In the genomic region with DNA sequence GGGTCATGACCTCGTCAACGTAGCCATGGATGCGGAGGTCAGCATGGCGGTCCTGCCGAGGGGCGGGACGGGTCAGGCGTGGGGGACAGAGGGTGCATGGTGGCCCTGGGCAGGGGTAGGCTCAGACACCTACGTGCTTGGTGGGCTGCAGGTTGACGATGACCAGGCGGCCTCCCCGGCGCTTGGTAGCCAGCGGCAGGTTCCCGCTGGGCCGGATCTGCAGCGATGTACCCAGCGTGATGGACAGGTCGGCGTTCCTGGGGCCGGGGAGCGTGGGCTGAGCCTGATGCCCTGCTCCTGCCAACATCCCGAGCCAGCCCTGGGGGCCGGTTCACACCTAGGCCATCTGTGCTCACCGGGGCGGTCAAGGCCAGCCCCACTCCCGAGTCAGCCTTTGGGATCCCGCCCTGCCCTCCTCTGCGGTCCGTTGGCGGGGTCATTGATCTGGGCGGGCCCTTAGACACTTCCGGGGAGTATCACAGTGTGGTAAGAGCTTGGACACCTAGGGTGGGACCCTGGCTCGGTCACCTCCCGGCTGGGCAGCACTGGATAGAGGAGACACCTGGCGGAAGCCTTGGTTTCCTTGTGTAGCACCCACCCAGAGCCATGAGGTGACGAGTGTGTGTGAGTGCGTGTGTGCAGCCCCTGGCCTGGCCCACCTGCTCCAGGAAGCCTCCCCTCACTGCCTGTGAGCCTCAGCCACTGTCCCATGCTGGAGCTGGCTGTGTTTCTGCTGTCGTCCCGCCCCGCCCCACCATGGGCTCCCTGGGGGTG, we compare ENCODE assay signal across 18 cellular contexts. TPM values are rescaled to one million over a fixed set of nuclear protein-coding genes. Genes with fewer than 3 reads are reported as not detected.
DNase-seq lines count a peak whose midpoint lies in the region; ATAC-seq, FAIRE-seq and TF ChIP-seq lines count a peak whose summit lies in the region.
"Had no signal": no experiment of that assay in that cellular context is flagged by ENCODE, and none has a peak within 500 bp of the region (broad histone marks: within the 10 kb centered on the region; RNA-seq: fewer than 3 reads in every experiment).

No MANE protein-coding gene starts in this region.

- peak overlapping the region in 1 of 2 experiments; percentile 10; a peak in 1 of 4 replicates for H3K9ac ChIP-seq in K562 (ENCODE audit: insufficient read depth in 1 of 2, low read depth in 2 of 2, low read length in 2 of 2)
- H3K9ac ChIP-seq in kidney (ENCODE audit: low read length in 2 of 2), result no peak overlapping the region
- no peak overlapping the region for H3K9ac ChIP-seq in neuronal stem cell (ENCODE audit: low read depth, low read length, poor library complexity)
- no peak overlapping the region for H3K9ac ChIP-seq in mesenchymal stem cell (ENCODE audit: low read length)

- TF ChIP-seq CTCF in K562 (IDR thresholded peaks at IDR 0.05 in 2 of 3, conservative IDR thresholded peaks at IDR 0.05 in 1 of 3; ENCODE audit: insufficient read depth in 2 of 3, low read depth in 1 of 3, low read length in 3 of 3), result no peak
- TF ChIP-seq CTCF in kidney (IDR thresholded peaks at IDR 0.05; ENCODE audit: borderline replicate concordance, extremely low read depth, insufficient read depth), result no peak
- TF ChIP-seq CTCF in Calu3 (IDR thresholded peaks at IDR 0.05; ENCODE audit: unreplicated experiment), result no peak
- TF ChIP-seq CTCF in gastroesophageal sphincter (IDR thresholded peaks at IDR 0.05), result no peak

- no peak for FAIRE-seq in K562 (lab: Jason Lieb, UNC)
- no peak for FAIRE-seq in kidney (lab: Jason Lieb, UNC)
- FAIRE-seq: GM18507 had no signal

- no peak overlapping the region for H3K4ac ChIP-seq in neuronal stem cell (ENCODE audit: low read length)
- no peak overlapping the region for H3K4ac ChIP-seq in mesenchymal stem cell (ENCODE audit: low read depth in 1 of 2, low read length in 2 of 2)

- no peaks in the 10 kb centered on the region for H3K9me3 Mint-ChIP-seq in Calu3 (ENCODE audit: low read depth, unreplicated experiment)
- H3K9me3 Mint-ChIP-seq: CD14-positive monocyte; CD8-positive, alpha-beta T cell; GM23338; H9; IgD-negative memory B cell had no signal

- H3K36me3 ChIP-seq in K562 (ENCODE audit: control insufficient read depth, insufficient read depth, low read length) (peaks cover 23% of the 10 kb centered on the region; the same call in 1 of the 3 replicates), kidney (ENCODE audit: control insufficient read depth in 1 of 2, insufficient read depth in 2 of 2, low read length in 2 of 2) (peaks cover 0 to 2% of the 10 kb centered on the region in 2 donors), neuronal stem cell (replicated peaks in 1 of 2; ENCODE audit: control insufficient read depth in 2 of 2, insufficient read depth in 2 of 2, low read length in 2 of 2) (peaks cover under 1 to 37% of the 10 kb centered on the region in 2 donors), mesenchymal stem cell (ENCODE audit: control insufficient read depth in 1 of 2, insufficient read depth in 2 of 2, low read depth in 1 of 2, low read length in 2 of 2) (peaks cover 37 to 53% of the 10 kb centered on the region in 2 experiments), gastroesophageal sphincter (peaks cover 0 to 61% of the 10 kb centered on the region in 2 donors)

- no TSS peak for BruUV-seq in K562 (replicated peaks; lab: Mats Ljungman, UMichigan)
- no TSS peak for BruUV-seq in Calu3 (replicated peaks; lab: Mats Ljungman, UMichigan)

- H3K27me3 ChIP-seq in K562 (ENCODE audit: control insufficient read depth in 2 of 2, insufficient read depth in 2 of 2, low read length in 2 of 2) (peaks cover 5 to 21% of the 10 kb centered on the region in 2 experiments; a peak in 4 of 5 replicates), neuronal stem cell (ENCODE audit: control insufficient read depth in 3 of 3, insufficient read depth in 3 of 3, low read depth in 1 of 3, low read length in 3 of 3) (peaks cover 0 to 10% (median 9%) of the 10 kb centered on the region in 3 experiments), mesenchymal stem cell (ENCODE audit: control insufficient read depth in 1 of 2, insufficient read depth in 1 of 2, low read length in 2 of 2) (peaks cover 25 to 28% of the 10 kb centered on the region in 2 experiments), gastroesophageal sphincter (peaks cover 32% of the 10 kb centered on the region)

- POLR2A ChIA-PET in K562 (lab: Yijun Ruan, JAX), result interaction anchor here (0.6 kb wide), 1 partner anchor 643 kb away, joined by 3 read pairs; no protein-coding TSS in a partner anchor

- TF ChIP-seq POLR2A in K562 (conservative IDR thresholded peaks at IDR 0.05) (no peak), gastroesophageal sphincter (IDR thresholded peaks at IDR 0.05) (no peak)

- H3K27ac ChIP-seq in K562 (ENCODE audit: extremely low read depth, low read depth, low read length) (no peak overlapping the region), kidney (ENCODE audit: low read depth in 2 of 2, low read length in 2 of 2) (no peak overlapping the region), neuronal stem cell (replicated peaks; ENCODE audit: low read length) (no peak overlapping the region), mesenchymal stem cell (ENCODE audit: low read length, poor library complexity, severe bottlenecking) (no peak overlapping the region), gastroesophageal sphincter (no peak overlapping the region)

- no peak for TF ChIP-seq RAD21 in K562 (CRISPR knock-in tag; conservative IDR thresholded peaks at IDR 0.05 in 1 of 2, IDR thresholded peaks at IDR 0.05 in 1 of 2)

- no peak overlapping the region for H3K4me3 Mint-ChIP-seq in Calu3 (ENCODE audit: low read depth, unreplicated experiment)
- H3K4me3 Mint-ChIP-seq: CD14-positive monocyte; CD8-positive, alpha-beta T cell; GM23338; H9; IgD-negative memory B cell had no signal

- H2AK5ac ChIP-seq in neuronal stem cell (ENCODE audit: low read depth, low read length), result no peak overlapping the region
- H2AK5ac ChIP-seq in mesenchymal stem cell (ENCODE audit: low read length, severe bottlenecking), result no peak overlapping the region

- no peaks in the 10 kb centered on the region for H3K79me2 ChIP-seq in K562 (ENCODE audit: control insufficient read depth, insufficient read depth, low read length)

- DNase-seq in K562 (ENCODE audit: extremely low read depth in 1 of 4, low spot score in 3 of 4) (no peak), kidney (peak; percentile 72), neuronal stem cell (ENCODE audit: low spot score) (no peak), Calu3 (no peak), superior temporal gyrus (ENCODE audit: extremely low spot score) (no peak), mesenchymal stem cell (no peak)
- DNase-seq: CD8-positive, alpha-beta T cell; COR-L47; GF-D8; H9 had no signal

- H3K18ac ChIP-seq in neuronal stem cell (ENCODE audit: low read length) (no peak overlapping the region), mesenchymal stem cell (ENCODE audit: low read depth in 1 of 2, low read length in 2 of 2) (no peak overlapping the region)

- no peaks in the 10 kb centered on the region for H3K4me1 Mint-ChIP-seq in Calu3 (ENCODE audit: low read depth, unreplicated experiment)

- H2BK15ac ChIP-seq in neuronal stem cell (ENCODE audit: low read length) (no peak overlapping the region), mesenchymal stem cell (ENCODE audit: low read depth, poor library complexity, severe bottlenecking) (no peak overlapping the region)

- in situ Hi-C loops in K562 (cut with MboI), result no loop called here

- H3K4me2 ChIP-seq in K562 (ENCODE audit: insufficient read depth, low read length), result no peak overlapping the region
- no peak overlapping the region for H3K4me2 ChIP-seq in neuronal stem cell (ENCODE audit: insufficient read depth, low read length, poor library complexity, severe bottlenecking)
- H3K4me2 ChIP-seq in mesenchymal stem cell (ENCODE audit: low read length, poor library complexity, severe bottlenecking), result no peak overlapping the region
- H3K4me2 ChIP-seq: GM23338 had no signal

- H2BK12ac ChIP-seq in neuronal stem cell (ENCODE audit: low read length) (no peak overlapping the region), mesenchymal stem cell (ENCODE audit: low read length in 2 of 2) (no peak overlapping the region)

- H3K9me3 ChIP-seq in K562 (replicated peaks; ENCODE audit: control insufficient read depth, insufficient read depth, low read depth, low read length), result no peaks in the 10 kb centered on the region
- no peaks in the 10 kb centered on the region for H3K9me3 ChIP-seq in kidney (ENCODE audit: control insufficient read depth in 1 of 2, low read length in 2 of 2)
- no peaks in the 10 kb centered on the region for H3K9me3 ChIP-seq in neuronal stem cell (replicated peaks in 1 of 2; ENCODE audit: control insufficient read depth in 2 of 2, insufficient read depth in 1 of 2, low read depth in 1 of 2, low read length in 2 of 2)
- H3K9me3 ChIP-seq in mesenchymal stem cell (ENCODE audit: control insufficient read depth, low read length), result no peaks in the 10 kb centered on the region
- H3K9me3 ChIP-seq in gastroesophageal sphincter, result no peaks in the 10 kb centered on the region

- H4K91ac ChIP-seq in neuronal stem cell (ENCODE audit: low read depth, low read length, poor library complexity) (no peak overlapping the region), mesenchymal stem cell (ENCODE audit: low read length) (no peak overlapping the region)

- no peak overlapping the region for H2AFZ ChIP-seq in K562 (ENCODE audit: low read depth, low read length)
- H2AFZ ChIP-seq in neuronal stem cell (ENCODE audit: low read length), result no peak overlapping the region
- no peak overlapping the region for H2AFZ ChIP-seq in mesenchymal stem cell (ENCODE audit: low read depth, low read length)
- H2AFZ ChIP-seq: GM23338 had no signal

- peaks cover 15% of the 10 kb centered on the region for H3K36me3 Mint-ChIP-seq in Calu3 (ENCODE audit: insufficient read depth, unreplicated experiment)

- ATAC-seq in K562, result no peak
- ATAC-seq in gastroesophageal sphincter, result no peak
- ATAC-seq: CD8-positive, alpha-beta T cell; GM23338 had no signal

- no peak overlapping the region for H3K27ac Mint-ChIP-seq in Calu3 (ENCODE audit: unreplicated experiment)
- H3K27ac Mint-ChIP-seq: CD14-positive monocyte; CD8-positive, alpha-beta T cell; GM23338; H9 had no signal

- CTCF ChIA-PET in K562 (lab: Yijun Ruan, JAX; ENCODE audit: low intra/inter-chr PET ratio) (no interaction called here), Calu3 (lab: Charles Lee) (no interaction called here)

- peaks cover 12% of the 10 kb centered on the region; the same call in 1 of the 2 replicates for H4K20me1 ChIP-seq in K562 (replicated peaks; ENCODE audit: control insufficient read depth, insufficient read depth, low read length)

- H2BK120ac ChIP-seq in neuronal stem cell (ENCODE audit: low read depth, low read length) (no peak overlapping the region), mesenchymal stem cell (ENCODE audit: low read depth, low read length) (no peak overlapping the region)

- H3K4me3 ChIP-seq in K562, result no peak overlapping the region
- no peak overlapping the region for H3K4me3 ChIP-seq in kidney (ENCODE audit: low read length in 2 of 2)
- no peak overlapping the region for H3K4me3 ChIP-seq in neuronal stem cell (ENCODE audit: low read length in 2 of 2)
- peak overlapping the region in 1 of 2 experiments; percentile 20 for H3K4me3 ChIP-seq in mesenchymal stem cell (ENCODE audit: insufficient read depth in 1 of 2, low read depth in 1 of 2, low read length in 2 of 2)
- H3K4me3 ChIP-seq in gastroesophageal sphincter, result no peak overlapping the region
- H3K4me3 ChIP-seq: GM23338 had no signal

- H2BK5ac ChIP-seq in neuronal stem cell (ENCODE audit: low read length) (no peak overlapping the region), mesenchymal stem cell (ENCODE audit: low read depth, low read length, poor library complexity, severe bottlenecking) (no peak overlapping the region)

- peak overlapping the region; percentile 80 for H3K23ac ChIP-seq in neuronal stem cell (ENCODE audit: low read depth, low read length, poor library complexity)
- H3K23ac ChIP-seq in mesenchymal stem cell (ENCODE audit: low read length in 2 of 2), result no peak overlapping the region

- H3K14ac ChIP-seq in neuronal stem cell (ENCODE audit: low read length), result no peak overlapping the region
- no peak overlapping the region for H3K14ac ChIP-seq in mesenchymal stem cell (ENCODE audit: low read length in 2 of 2)

- no peaks in the 10 kb centered on the region for H3K9me1 ChIP-seq in K562 (ENCODE audit: control insufficient read depth, insufficient read depth, low read length)

- H4K8ac ChIP-seq in neuronal stem cell (ENCODE audit: low read depth, low read length) (no peak overlapping the region), mesenchymal stem cell (ENCODE audit: low read length) (no peak overlapping the region)

- intact Hi-C loops in K562 (cut with micrococcal nuclease) (no loop called here), kidney (cut with DNase I) (no loop called here), Calu3 (cut with micrococcal nuclease; ENCODE audit: unreplicated experiment) (no loop called here)

- 77% methylated on average over 39 of the region's 41 CpGs for WGBS in K562 (ENCODE audit: insufficient coverage, low coverage, missing lambda C conversion rate)
- no CpG with 5 or more reads among the region's 41 CpGs for WGBS in neuronal stem cell (ENCODE audit: extremely low coverage in 2 of 2, insufficient read length in 2 of 2, insufficient replicate concordance in 1 of 2), 2 donors
- WGBS in mesenchymal stem cell, result 95% methylated on average over 41 of the region's 41 CpGs
- WGBS in gastroesophageal sphincter (ENCODE audit: low coverage in 1 of 2), 2 donors, result no CpG with 5 or more reads among the region's 41 CpGs

- H3K79me1 ChIP-seq in neuronal stem cell (ENCODE audit: low read depth, low read length), result peaks cover 2% of the 10 kb centered on the region
- H3K79me1 ChIP-seq in mesenchymal stem cell (replicated peaks; ENCODE audit: low read length, poor library complexity, severe bottlenecking), result peaks cover 7% of the 10 kb centered on the region

- peaks cover 0 to 52% of the 10 kb centered on the region in 2 experiments; a peak in 3 of 5 replicates for H3K4me1 ChIP-seq in K562 (replicated peaks in 1 of 2; ENCODE audit: control insufficient read depth in 2 of 2, insufficient read depth in 2 of 2, low read length in 2 of 2)
- peaks cover 0 to 2% of the 10 kb centered on the region in 2 donors for H3K4me1 ChIP-seq in kidney (ENCODE audit: control insufficient read depth in 1 of 2, insufficient read depth in 1 of 2, low read depth in 1 of 2, low read length in 2 of 2)
- H3K4me1 ChIP-seq in neuronal stem cell (ENCODE audit: control insufficient read depth in 2 of 2, insufficient read depth in 1 of 2, low read depth in 1 of 2, low read length in 2 of 2), result no peaks in the 10 kb centered on the region
- peaks cover 9% of the 10 kb centered on the region for H3K4me1 ChIP-seq in mesenchymal stem cell (ENCODE audit: control insufficient read depth, insufficient read depth, low read depth, low read length)
- H3K4me1 ChIP-seq in gastroesophageal sphincter, result peaks cover 0 to 10% (median 0%) of the 10 kb centered on the region in 3 donors

- TF ChIP-seq EP300 in K562 (IDR thresholded peaks at IDR 0.05; ENCODE audit: low read length) (no peak), gastroesophageal sphincter (IDR thresholded peaks at IDR 0.05) (no peak)

- peaks cover 29% of the 10 kb centered on the region for H3K27me3 Mint-ChIP-seq in Calu3 (ENCODE audit: unreplicated experiment)

RNA-seq across cellular contexts. Expression of gene SIRT6, which starts 7.3 kb away (rescaled TPM):
- 19.9 and 49.6 TPM in 2 replicates for total RNA-seq in K562 (2011; cell fraction: chromatin; rRNA removed; ENCODE audit: low replicate concordance)
- total RNA-seq in K562 (2011; cell fraction: nucleolus; rRNA removed), result 43.2 and 44.7 TPM in 2 replicates
- total RNA-seq in K562 (2011; cell fraction: nucleoplasm; rRNA removed), result 26.7 and 29.2 TPM in 2 replicates
- total RNA-seq in K562 (2014; rRNA removed) (26.7 and 32.5 TPM in 2 replicates), K562 (2014; rRNA removed; fragmentation: Illumina TruSeq; extraction: Trizol) (0.93 and 2.7 TPM in 2 replicates), K562 (2015; rRNA removed; fragmentation: Illumina TruSeq; extraction: Trizol) (10.2 and 11.0 TPM in 2 replicates), K562 (2021) (36.6 and 37.7 TPM in 2 replicates), kidney (27.3 TPM), Calu3 (2022) (22.9 and 26.6 TPM in 2 replicates), gastroesophageal sphincter (10 to 100 TPM; 10.0 to 35.0 (median 27.1) TPM)
- polyA plus RNA-seq in K562 (2011; rRNA removed) (15.0 and 20.8 TPM in 2 replicates), K562 (2014; fragmentation: Illumina TruSeq; extraction: Trizol) (8.0 and 23.9 TPM in 2 replicates), K562 (2014; fragmentation: Nextera tagmentation; extraction: Ambion mirVana) (1 to 10 TPM; 1.4 to 1.8 TPM), K562 (2014; rRNA removed) (37.3 and 41.1 TPM in 2 replicates), kidney (ENCODE audit: insufficient read depth, low read depth, low replicate concordance) (27.0 TPM)
- 25.2 and 50.5 TPM in 2 replicates for polyA plus RNA-seq in K562 (2011; cell fraction: cytosol; rRNA removed)
- polyA plus RNA-seq in K562 (2011; cell fraction: nucleus; rRNA removed), result 41.0 and 84.2 TPM in 2 replicates
- polyA plus RNA-seq in K562 (2012), result 27.9 and 32.4 TPM in 2 replicates
- polyA minus RNA-seq in K562 (2011; rRNA and poly(A)+ RNA removed), result 2.9 and 6.5 TPM in 2 replicates
- polyA minus RNA-seq in K562 (2011; cell fraction: cytosol; rRNA and poly(A)+ RNA removed), result 12.1 and 12.7 TPM in 2 replicates
- polyA minus RNA-seq in K562 (2011; cell fraction: nucleus; rRNA and poly(A)+ RNA removed), result 11.3 and 13.2 TPM in 2 replicates
- 14.7 TPM for polyA plus RNA-seq in neuronal stem cell (2013, experiment 1 of 2)
- 15.1 TPM for polyA plus RNA-seq in neuronal stem cell (2013, experiment 2 of 2)
- 16.5 TPM for polyA plus RNA-seq in mesenchymal stem cell (2013, experiment 1 of 2)
- 16.2 TPM for polyA plus RNA-seq in mesenchymal stem cell (2013, experiment 2 of 2)

RNA-seq across cellular contexts. Expression of gene ANKRD24, which starts 7.4 kb away (rescaled TPM):
- 0.53 and 1.2 TPM in 2 replicates for total RNA-seq in K562 (2011; cell fraction: chromatin; rRNA removed; ENCODE audit: low replicate concordance)
- 0.13 and 0.17 TPM in 2 replicates for total RNA-seq in K562 (2011; cell fraction: nucleolus; rRNA removed)
- 0.15 and 0.37 TPM in 2 replicates for total RNA-seq in K562 (2011; cell fraction: nucleoplasm; rRNA removed)
- total RNA-seq in K562 (2014; rRNA removed), result 0.08 TPM in 1 of 2 replicates, not detected in the other
- total RNA-seq in K562 (2014; rRNA removed; fragmentation: Illumina TruSeq; extraction: Trizol), result not detected in 2 replicates
- not detected in 2 replicates for total RNA-seq in K562 (2015; rRNA removed; fragmentation: Illumina TruSeq; extraction: Trizol)
- 0.07 and 0.38 TPM in 2 replicates for total RNA-seq in K562 (2021)
- polyA plus RNA-seq in K562 (2011; rRNA removed), result 0.11 and 0.24 TPM in 2 replicates
- 0.31 and 0.34 TPM in 2 replicates for polyA plus RNA-seq in K562 (2011; cell fraction: cytosol; rRNA removed)
- polyA plus RNA-seq in K562 (2011; cell fraction: nucleus; rRNA removed), result 0.48 TPM in 2 replicates
- polyA plus RNA-seq in K562 (2012), result 0.09 and 0.51 TPM in 2 replicates
- 0.07 TPM in 1 of 2 replicates, not detected in the other for polyA plus RNA-seq in K562 (2014; fragmentation: Illumina TruSeq; extraction: Trizol)
- polyA plus RNA-seq in K562 (2014; fragmentation: Nextera tagmentation; extraction: Ambion mirVana), result not detected
- 0.03 and 0.12 TPM in 2 replicates for polyA plus RNA-seq in K562 (2014; rRNA removed)
- 0.11 and 0.27 TPM in 2 replicates for polyA minus RNA-seq in K562 (2011; rRNA and poly(A)+ RNA removed)
- not detected in 2 replicates for polyA minus RNA-seq in K562 (2011; cell fraction: cytosol; rRNA and poly(A)+ RNA removed)
- polyA minus RNA-seq in K562 (2011; cell fraction: nucleus; rRNA and poly(A)+ RNA removed), result 0.11 and 0.13 TPM in 2 replicates
- 0.72 TPM for total RNA-seq in kidney
- 1.8 TPM for polyA plus RNA-seq in kidney (ENCODE audit: insufficient read depth, low read depth, low replicate concordance)
- 0.60 TPM for polyA plus RNA-seq in neuronal stem cell (2013, experiment 1 of 2)
- polyA plus RNA-seq in neuronal stem cell (2013, experiment 2 of 2), result 0.64 TPM
- 0.76 and 1.4 TPM in 2 replicates for total RNA-seq in Calu3 (2022)
- 0.12 TPM for polyA plus RNA-seq in mesenchymal stem cell (2013, experiment 1 of 2)
- 0.14 TPM for polyA plus RNA-seq in mesenchymal stem cell (2013, experiment 2 of 2)
- 1 to 10 TPM in 3 of 4 donors, under 1 TPM in 1; 0.12 to 2.6 (median 1.2) TPM for total RNA-seq in gastroesophageal sphincter
- polyA plus RNA-seq: IgD-negative memory B cell had no signal

RNA-seq across cellular contexts. Expression of gene CREB3L3, which starts 21.7 kb away (rescaled TPM):
- not detected in 2 replicates for total RNA-seq in K562 (2011; cell fraction: chromatin; rRNA removed; ENCODE audit: low replicate concordance)
- total RNA-seq in K562 (2011; cell fraction: nucleolus; rRNA removed), result not detected in 2 replicates
- not detected in 2 replicates for total RNA-seq in K562 (2011; cell fraction: nucleoplasm; rRNA removed)
- total RNA-seq in K562 (2014; rRNA removed), result not detected in 2 replicates
- not detected in 2 replicates for total RNA-seq in K562 (2014; rRNA removed; fragmentation: Illumina TruSeq; extraction: Trizol)
- 0.11 TPM in 1 of 2 replicates, not detected in the other for total RNA-seq in K562 (2015; rRNA removed; fragmentation: Illumina TruSeq; extraction: Trizol)
- total RNA-seq in K562 (2021), result 0.07 TPM in 1 of 2 replicates, not detected in the other
- 0.03 TPM in 1 of 2 replicates, not detected in the other for polyA plus RNA-seq in K562 (2011; rRNA removed)
- not detected in 2 replicates for polyA plus RNA-seq in K562 (2011; cell fraction: cytosol; rRNA removed)
- not detected in 2 replicates for polyA plus RNA-seq in K562 (2011; cell fraction: nucleus; rRNA removed)
- polyA plus RNA-seq in K562 (2012), result 0.08 and 0.17 TPM in 2 replicates
- 0.06 TPM in 1 of 2 replicates, not detected in the other for polyA plus RNA-seq in K562 (2014; fragmentation: Illumina TruSeq; extraction: Trizol)
- polyA plus RNA-seq in K562 (2014; fragmentation: Nextera tagmentation; extraction: Ambion mirVana), result not detected
- 0.38 TPM in 1 of 2 replicates, not detected in the other for polyA plus RNA-seq in K562 (2014; rRNA removed)
- not detected in 2 replicates for polyA minus RNA-seq in K562 (2011; rRNA and poly(A)+ RNA removed)
- not detected in 2 replicates for polyA minus RNA-seq in K562 (2011; cell fraction: cytosol; rRNA and poly(A)+ RNA removed)
- polyA minus RNA-seq in K562 (2011; cell fraction: nucleus; rRNA and poly(A)+ RNA removed), result not detected in 2 replicates
- not detected for total RNA-seq in kidney
- polyA plus RNA-seq in kidney (ENCODE audit: insufficient read depth, low read depth, low replicate concordance), result 7.4 TPM
- polyA plus RNA-seq in neuronal stem cell (2013, experiment 1 of 2), result 0.11 TPM
- 0.07 TPM for polyA plus RNA-seq in neuronal stem cell (2013, experiment 2 of 2)
- total RNA-seq in Calu3 (2022), result 0.14 and 0.44 TPM in 2 replicates
- 0.03 TPM for polyA plus RNA-seq in mesenchymal stem cell (2013, experiment 1 of 2)
- polyA plus RNA-seq in mesenchymal stem cell (2013, experiment 2 of 2), result 0.05 TPM
- total RNA-seq in gastroesophageal sphincter, result not detected
- total RNA-seq: A673; CD8-positive, alpha-beta T cell; GM23338; HT-29 had no signal
- polyA plus RNA-seq: BJ, CD14-positive monocyte, IgD-negative memory B cell had no signal

RNA-seq across cellular contexts. Expression of gene MAP2K2, which starts 51.2 kb away (rescaled TPM):
- 38.8 and 113 TPM in 2 replicates for total RNA-seq in K562 (2011; cell fraction: chromatin; rRNA removed; ENCODE audit: low replicate concordance)
- total RNA-seq in K562 (2011; cell fraction: nucleolus; rRNA removed), result 81.4 and 92.0 TPM in 2 replicates
- 58.5 and 81.8 TPM in 2 replicates for total RNA-seq in K562 (2011; cell fraction: nucleoplasm; rRNA removed)
- total RNA-seq in K562 (2014; rRNA removed), result 140 and 200 TPM in 2 replicates
- total RNA-seq in K562 (2014; rRNA removed; fragmentation: Illumina TruSeq; extraction: Trizol), result 58.3 and 60.9 TPM in 2 replicates
- 72.6 and 78.0 TPM in 2 replicates for total RNA-seq in K562 (2015; rRNA removed; fragmentation: Illumina TruSeq; extraction: Trizol)
- total RNA-seq in K562 (2021), result 150 and 151 TPM in 2 replicates
- 40.4 and 41.5 TPM in 2 replicates for polyA plus RNA-seq in K562 (2011; rRNA removed)
- polyA plus RNA-seq in K562 (2011; cell fraction: cytosol; rRNA removed), result 60.4 and 128 TPM in 2 replicates
- polyA plus RNA-seq in K562 (2011; cell fraction: nucleus; rRNA removed), result 70.1 and 145 TPM in 2 replicates
- 110 and 220 TPM in 2 replicates for polyA plus RNA-seq in K562 (2012)
- 41.1 and 84.5 TPM in 2 replicates for polyA plus RNA-seq in K562 (2014; fragmentation: Illumina TruSeq; extraction: Trizol)
- polyA plus RNA-seq in K562 (2014; fragmentation: Nextera tagmentation; extraction: Ambion mirVana), result 1 to 10 TPM; 1.0 to 5.0 TPM
- 90.7 and 97.4 TPM in 2 replicates for polyA plus RNA-seq in K562 (2014; rRNA removed)
- polyA minus RNA-seq in K562 (2011; rRNA and poly(A)+ RNA removed), result 14.2 and 24.8 TPM in 2 replicates
- polyA minus RNA-seq in K562 (2011; cell fraction: cytosol; rRNA and poly(A)+ RNA removed), result 63.5 and 95.7 TPM in 2 replicates
- polyA minus RNA-seq in K562 (2011; cell fraction: nucleus; rRNA and poly(A)+ RNA removed), result 31.5 and 34.3 TPM in 2 replicates
- 105 TPM for total RNA-seq in kidney
- polyA plus RNA-seq in kidney (ENCODE audit: insufficient read depth, low read depth, low replicate concordance), result 138 TPM
- 165 TPM for polyA plus RNA-seq in neuronal stem cell (2013, experiment 1 of 2)
- polyA plus RNA-seq in neuronal stem cell (2013, experiment 2 of 2), result 164 TPM
- 113 and 114 TPM in 2 replicates for total RNA-seq in Calu3 (2022)
- polyA plus RNA-seq in mesenchymal stem cell (2013, experiment 1 of 2), result 184 TPM
- polyA plus RNA-seq in mesenchymal stem cell (2013, experiment 2 of 2), result 179 TPM
- 100 to 1,000 TPM in 1 of 4 donors, 10 to 100 TPM in 3; 53.3 to 112 (median 69.7) TPM for total RNA-seq in gastroesophageal sphincter

RNA-seq across cellular contexts. Expression of gene EBI3, which starts 54.2 kb away (rescaled TPM):
- total RNA-seq in K562 (2011; cell fraction: chromatin; rRNA removed; ENCODE audit: low replicate concordance), result not detected in 2 replicates
- total RNA-seq in K562 (2011; cell fraction: nucleolus; rRNA removed), result 0.33 and 0.39 TPM in 2 replicates
- not detected in 2 replicates for total RNA-seq in K562 (2011; cell fraction: nucleoplasm; rRNA removed)
- total RNA-seq in K562 (2014; rRNA removed), result not detected in 2 replicates
- total RNA-seq in K562 (2014; rRNA removed; fragmentation: Illumina TruSeq; extraction: Trizol), result not detected in 2 replicates
- not detected in 2 replicates for total RNA-seq in K562 (2015; rRNA removed; fragmentation: Illumina TruSeq; extraction: Trizol)
- total RNA-seq in K562 (2021), result 0.22 TPM in 1 of 2 replicates, not detected in the other
- 0.12 and 0.35 TPM in 2 replicates for polyA plus RNA-seq in K562 (2011; rRNA removed)
- polyA plus RNA-seq in K562 (2011; cell fraction: cytosol; rRNA removed), result 0.34 and 1.2 TPM in 2 replicates
- 0.13 and 0.36 TPM in 2 replicates for polyA plus RNA-seq in K562 (2011; cell fraction: nucleus; rRNA removed)
- 0.21 and 0.47 TPM in 2 replicates for polyA plus RNA-seq in K562 (2012)
- polyA plus RNA-seq in K562 (2014; fragmentation: Illumina TruSeq; extraction: Trizol), result 0.30 TPM in 1 of 2 replicates, not detected in the other
- polyA plus RNA-seq in K562 (2014; fragmentation: Nextera tagmentation; extraction: Ambion mirVana), result not detected
- 0.08 and 0.40 TPM in 2 replicates for polyA plus RNA-seq in K562 (2014; rRNA removed)
- polyA minus RNA-seq in K562 (2011; rRNA and poly(A)+ RNA removed), result not detected in 2 replicates
- not detected in 2 replicates for polyA minus RNA-seq in K562 (2011; cell fraction: cytosol; rRNA and poly(A)+ RNA removed)
- polyA minus RNA-seq in K562 (2011; cell fraction: nucleus; rRNA and poly(A)+ RNA removed), result not detected in 2 replicates
- total RNA-seq in kidney, result 8.3 TPM
- polyA plus RNA-seq in kidney (ENCODE audit: insufficient read depth, low read depth, low replicate concordance), result 1.5 TPM
- polyA plus RNA-seq in neuronal stem cell (2013, experiment 1 of 2), result 0.06 TPM
- polyA plus RNA-seq in neuronal stem cell (2013, experiment 2 of 2), result 0.03 TPM
- 1.2 and 1.6 TPM in 2 replicates for total RNA-seq in Calu3 (2022)
- polyA plus RNA-seq in mesenchymal stem cell (2013, experiment 1 of 2), result 1.9 TPM
- polyA plus RNA-seq in mesenchymal stem cell (2013, experiment 2 of 2), result 1.8 TPM
- total RNA-seq in gastroesophageal sphincter, result 1 to 10 TPM in 1 of 4 donors, under 1 TPM in 2, not detected in 1; 0.54 to 8.2 (median 0.96) TPM
- total RNA-seq: CD8-positive, alpha-beta T cell; HT-29 had no signal
